20 cellular contexts compared by ENCODE assay signal in genomic region chr2:173059292-173059691, GRCh38.
"Had no signal": no experiment of that assay in that cellular context is flagged by ENCODE, and none has a peak within 500 bp of the region (broad histone marks: within the 10 kb centered on the region; RNA-seq: fewer than 3 reads in every experiment).

No MANE protein-coding gene starts in this region.

- H3K27me3 ChIP-seq: heart left ventricle, tibial nerve had no signal

- FAIRE-seq: frontal cortex, islet of Langerhans had no signal

- H3K9me3 ChIP-seq: heart left ventricle, neutrophil, tibial nerve had no signal

- H3K27ac ChIP-seq: epithelial cell of prostate, neutrophil had no signal

- H3K4me3 ChIP-seq: tibial nerve had no signal

- ATAC-seq: activated CD4-positive, alpha-beta T cell treated with anti-CD3 and anti-CD28 coated beads for 36 hours; activated CD8-positive, alpha-beta memory T cell treated with anti-CD3 and anti-CD28 coated beads, Interleukin-2, amount 10 ng/mL, durations not matched to agents 7 days and 5 days; activated naive CD8-positive, alpha-beta T cell treated with anti-CD3 and anti-CD28 coated beads, Interleukin-2, amount 50 U/mL, for 24 hours; heart left ventricle; natural killer cell had no signal

- DNase-seq: activated CD4-positive, alpha-beta memory T cell treated with anti-CD3 and anti-CD28 coated beads for 36 hours; activated CD4-positive, alpha-beta T cell treated with anti-CD3 and anti-CD28 coated beads for 36 hours; activated CD8-positive, alpha-beta memory T cell treated with anti-CD3 and anti-CD28 coated beads, Interleukin-2, amount 10 ng/mL, durations not matched to agents 7 days and 5 days; activated naive CD4-positive, alpha-beta T cell treated with anti-CD3 and anti-CD28 coated beads for 36 hours; activated naive CD8-positive, alpha-beta T cell treated with anti-CD3 and anti-CD28 coated beads, Interleukin-2, amount 50 U/mL, for 24 hours; activated T-cell treated with anti-CD3 and anti-CD28 coated beads, Interleukin-2, amount 50 U/mL, for 1 hour; aorta; cerebellar nuclear complex; dermis blood vessel endothelial cell; heart left ventricle; natural killer cell; stimulated activated CD4-positive, alpha-beta T cell treated with anti-CD3 and anti-CD28 coated beads, Interleukin-4, amount 100 ng/mL, for 1 hour; stimulated activated naive CD4-positive, alpha-beta T cell; substantia nigra; T-helper 2 cell had no signal

- H3K36me3 ChIP-seq: heart left ventricle, neutrophil, tibial nerve had no signal
